8 cellular contexts compared by ENCODE assay signal in genomic region chrX:13319953-13320352, GRCh38.
"Had no signal": no experiment of that assay in that cellular context is flagged by ENCODE, and none has a peak within 500 bp of the region (broad histone marks: within the 10 kb centered on the region; RNA-seq: fewer than 3 reads in every experiment).

Gene ATXN3L (minus strand): TSS chrX:13320053. CDS start chrX:13319934, 119 bp downstream.

- H3K27ac Mint-ChIP-seq: GM23338, H9, HFFc6 had no signal

- ATAC-seq: GM23338, HCT116 had no signal

- DNase-seq: GM23248, GOT3, H7, H9, HCEC 1CT, HFFc6 had no signal

- H3K4me3 Mint-ChIP-seq: GM23338, H9, HFFc6 had no signal

- H3K4me1 Mint-ChIP-seq: GM23338, H9 had no signal

- H3K9me3 Mint-ChIP-seq: GM23338, HFFc6 had no signal
